Comparison of ENCODE assay signal across 9 cellular contexts in genomic region chr1:206716519-206717236, GRCh38. TPM values are rescaled to one million over a fixed set of nuclear protein-coding genes. Genes with fewer than 3 reads are reported as not detected.
A peak's percentile ranks its signal among the peaks of the same experiment; 100 is the strongest.
DNase-seq lines count a peak whose midpoint lies in the region; ATAC-seq and TF ChIP-seq lines count a peak whose summit lies in the region.
"Had no signal": no experiment of that assay in that cellular context is flagged by ENCODE, and none has a peak within 500 bp of the region (broad histone marks: within the 10 kb centered on the region; RNA-seq: fewer than 3 reads in every experiment).

No MANE protein-coding gene starts in this region.

- peak; percentile 6 for ATAC-seq in HG02870 (IDR thresholded peaks at IDR 0.05; ENCODE audit: unreplicated experiment)
- ATAC-seq in HG03045 (IDR thresholded peaks at IDR 0.05; ENCODE audit: unreplicated experiment): no peak

- no peaks in the 10 kb centered on the region for H3K27me3 Mint-ChIP-seq in activated T-helper 2 cell treated with anti-CD3 and anti-CD28 coated beads, Interferon-gamma antibody, Interleukin-2, Interleukin-4, amounts not matched to agents 10 μg/mL and 5 μg/mL and 100 μg/mL, durations not matched to agents 14 hours and 24 hours and 36 hours (ENCODE audit: low read depth)
- no peaks in the 10 kb centered on the region for H3K27me3 Mint-ChIP-seq in nephron (ENCODE audit: low read depth)

- peak overlapping the region; percentile 52 for H3K4me3 Mint-ChIP-seq in activated T-helper 2 cell treated with anti-CD3 and anti-CD28 coated beads, Interferon-gamma antibody, Interleukin-2, Interleukin-4, amounts not matched to agents 10 μg/mL and 5 μg/mL and 100 μg/mL, durations not matched to agents 14 hours and 24 hours and 36 hours (ENCODE audit: low read depth)
- no peak overlapping the region for H3K4me3 Mint-ChIP-seq in nephron

- peak overlapping the region; percentile 71 for H3K27ac Mint-ChIP-seq in activated T-helper 2 cell treated with anti-CD3 and anti-CD28 coated beads, Interferon-gamma antibody, Interleukin-2, Interleukin-4, amounts not matched to agents 10 μg/mL and 5 μg/mL and 100 μg/mL, durations not matched to agents 14 hours and 24 hours and 36 hours
- peak overlapping the region; percentile 8 to 90 (median 18) for H3K27ac Mint-ChIP-seq in nephron

- H3K4me1 Mint-ChIP-seq in activated T-helper 2 cell treated with anti-CD3 and anti-CD28 coated beads, Interferon-gamma antibody, Interleukin-2, Interleukin-4, amounts not matched to agents 10 μg/mL and 5 μg/mL and 100 μg/mL, durations not matched to agents 14 hours and 24 hours and 36 hours (ENCODE audit: low read depth): peaks cover 77% of the 10 kb centered on the region
- peaks cover 72% of the 10 kb centered on the region for H3K4me1 Mint-ChIP-seq in nephron

- no peak for TF ChIP-seq CTCF in nephron (IDR thresholded peaks at IDR 0.05; ENCODE audit: unreplicated experiment in 3 of 3)

- H3K9me3 Mint-ChIP-seq in activated T-helper 2 cell treated with anti-CD3 and anti-CD28 coated beads, Interferon-gamma antibody, Interleukin-2, Interleukin-4, amounts not matched to agents 10 μg/mL and 5 μg/mL and 100 μg/mL, durations not matched to agents 14 hours and 24 hours and 36 hours: no peaks in the 10 kb centered on the region
- no peaks in the 10 kb centered on the region for H3K9me3 Mint-ChIP-seq in nephron

- intact Hi-C loops in activated T-helper 2 cell treated with anti-CD3 and anti-CD28 coated beads, Interferon-gamma antibody, Interleukin-2, Interleukin-4, amounts not matched to agents 10 μg/mL and 5 μg/mL and 100 μg/mL, durations not matched to agents 14 hours and 24 hours and 36 hours (cut with micrococcal nuclease): loop anchor here (1.0 to 10.0 kb wide), 3 partner anchors 13 to 52 kb away; no protein-coding TSS in a partner anchor

- peaks cover 7% of the 10 kb centered on the region for H3K36me3 Mint-ChIP-seq in activated T-helper 2 cell treated with anti-CD3 and anti-CD28 coated beads, Interferon-gamma antibody, Interleukin-2, Interleukin-4, amounts not matched to agents 10 μg/mL and 5 μg/mL and 100 μg/mL, durations not matched to agents 14 hours and 24 hours and 36 hours (ENCODE audit: low read depth)
- no peaks in the 10 kb centered on the region for H3K36me3 Mint-ChIP-seq in nephron (ENCODE audit: low read depth)

- DNase-seq in EH (ENCODE audit: low read depth) (peak; percentile 46), Ammon's horn (ENCODE audit: low spot score) (no peak), GM19240 (ENCODE audit: insufficient read length, low spot score) (no peak), KG1 (lab: John Stamatoyannopoulos, UW) (no peak)
- DNase-seq in activated T-helper 2 cell treated with anti-CD3 and anti-CD28 coated beads, Interferon-gamma antibody, Interleukin-2, Interleukin-4, amounts not matched to agents 10 μg/mL and 5 μg/mL and 100 μg/mL, durations not matched to agents 14 hours and 24 hours and 36 hours (ENCODE audit: low spot score): no peak

RNA-seq across cellular contexts. Expression of gene MAPKAPK2, which starts 32.0 kb away (rescaled TPM):
- total RNA-seq in activated T-helper 2 cell treated with anti-CD3 and anti-CD28 coated beads, Interferon-gamma antibody, Interleukin-2, Interleukin-4, amounts not matched to agents 10 μg/mL and 5 μg/mL and 100 μg/mL, durations not matched to agents 14 hours and 24 hours and 36 hours: 92.3 and 98.8 TPM in 2 replicates

RNA-seq across cellular contexts. Expression of gene IL19, which starts 53.9 kb away (rescaled TPM):
- total RNA-seq in activated T-helper 2 cell treated with anti-CD3 and anti-CD28 coated beads, Interferon-gamma antibody, Interleukin-2, Interleukin-4, amounts not matched to agents 10 μg/mL and 5 μg/mL and 100 μg/mL, durations not matched to agents 14 hours and 24 hours and 36 hours: not detected in 2 replicates
- total RNA-seq: H1 had no signal

RNA-seq across cellular contexts. Expression of gene IL10, which starts 55.6 kb away (rescaled TPM):
- total RNA-seq in activated T-helper 2 cell treated with anti-CD3 and anti-CD28 coated beads, Interferon-gamma antibody, Interleukin-2, Interleukin-4, amounts not matched to agents 10 μg/mL and 5 μg/mL and 100 μg/mL, durations not matched to agents 14 hours and 24 hours and 36 hours: 4.2 and 5.8 TPM in 2 replicates
- total RNA-seq: H1 had no signal
